In genomic region chr9:127761491-127761904, GRCh38 we compare ENCODE assay signal across 21 cellular contexts. TPM values are rescaled to one million over a fixed set of nuclear protein-coding genes. Genes with fewer than 3 reads are reported as not detected.
DNase-seq lines count a peak whose midpoint lies in the region; ATAC-seq, FAIRE-seq and TF ChIP-seq lines count a peak whose summit lies in the region.
"Had no signal": no experiment of that assay in that cellular context is flagged by ENCODE, and none has a peak within 500 bp of the region (broad histone marks: within the 10 kb centered on the region; RNA-seq: fewer than 3 reads in every experiment).

No MANE protein-coding gene starts in this region.

- TF ChIP-seq POLR2A in HepG2 (IDR thresholded peaks at IDR 0.05; ENCODE audit: insufficient read depth in 1 of 2, low read depth in 2 of 2, low read length in 2 of 2) (no peak), right lobe of liver (IDR thresholded peaks at IDR 0.05) (no peak), esophagus muscularis mucosa (IDR thresholded peaks at IDR 0.05; ENCODE audit: low read depth) (no peak)

- H3K36me3 ChIP-seq in HepG2 (replicated peaks in 1 of 2; ENCODE audit: control insufficient read depth in 1 of 2, insufficient read depth in 2 of 2, low read length in 2 of 2), result no peaks in the 10 kb centered on the region
- no peaks in the 10 kb centered on the region for H3K36me3 ChIP-seq in right lobe of liver
- H3K36me3 ChIP-seq in esophagus muscularis mucosa, result peaks cover 0 to 28% (median 0%) of the 10 kb centered on the region in 4 donors
- no peaks in the 10 kb centered on the region for H3K36me3 ChIP-seq in neural progenitor cell
- H3K36me3 ChIP-seq in aorta (ENCODE audit: control insufficient read depth in 1 of 2, insufficient read depth in 2 of 2, low read length in 1 of 2), result no peaks in the 10 kb centered on the region
- H3K36me3 ChIP-seq: ascending aorta, colonic mucosa, vagina had no signal

- no peak overlapping the region for H3K27ac Mint-ChIP-seq in neural progenitor cell
- no peak overlapping the region for H3K27ac Mint-ChIP-seq in CD4-positive, alpha-beta T cell
- H3K27ac Mint-ChIP-seq: nephron had no signal

- POLR2A ChIA-PET in HepG2 (lab: Yijun Ruan, JAX), result no interaction called here
- POLR2A ChIA-PET in CD4-positive, alpha-beta T cell (lab: Charles Lee), result interaction anchor here (1.2 to 1.5 kb wide), 2 partner anchors 10 to 23 kb away, joined by 3 to 4 read pairs; no protein-coding TSS in a partner anchor

- no TSS peak for BruUV-seq in HepG2 (replicated peaks; lab: Mats Ljungman, UMichigan)

- TF ChIP-seq RAD21 in HepG2 (CRISPR knock-in tag; IDR thresholded peaks at IDR 0.05), result no peak

- TF ChIP-seq CTCF in HepG2 (CRISPR knock-in tag; IDR thresholded peaks at IDR 0.05), result no peak
- TF ChIP-seq CTCF in right lobe of liver (IDR thresholded peaks at IDR 0.05), result no peak
- no peak for TF ChIP-seq CTCF in esophagus muscularis mucosa (IDR thresholded peaks at IDR 0.05)
- TF ChIP-seq CTCF in neural progenitor cell (IDR thresholded peaks at IDR 0.05), result no peak
- no peak for TF ChIP-seq CTCF in CD4-positive, alpha-beta T cell (IDR thresholded peaks at IDR 0.05)

- H3K79me2 ChIP-seq in HepG2 (ENCODE audit: insufficient read depth, low read length) (no peaks in the 10 kb centered on the region), neural progenitor cell (ENCODE audit: low read depth) (no peaks in the 10 kb centered on the region)

- 0% methylated on average over 2 of the region's 4 CpGs for WGBS in HepG2 (ENCODE audit: low lambda C conversion rate)
- no CpG with 5 or more reads among the region's 4 CpGs for WGBS in right lobe of liver (ENCODE audit: insufficient coverage, low coverage, low lambda C conversion rate, missing lambda C conversion rate)
- WGBS in esophagus muscularis mucosa, result 57% methylated on average over 4 of the region's 4 CpGs
- 64 to 68% methylated on average over 4 of the region's 4 CpGs for WGBS in aorta, 2 donors

- H3K4me2 ChIP-seq in HepG2 (ENCODE audit: low read depth, low read length), result no peak overlapping the region
- H3K4me2 ChIP-seq in neural progenitor cell, result no peak overlapping the region

- H3K9ac ChIP-seq in HepG2 (ENCODE audit: insufficient read depth, low read depth, low read length) (no peak overlapping the region), neural progenitor cell (no peak overlapping the region)

- no peak overlapping the region for H3K4me3 Mint-ChIP-seq in neural progenitor cell
- no peak overlapping the region for H3K4me3 Mint-ChIP-seq in CD4-positive, alpha-beta T cell
- H3K4me3 Mint-ChIP-seq: nephron; T-helper 1 cell treated with Interleukin-12 subunit alpha and Interleukin-12 subunit beta and Interleukin-4 antibody, amounts not matched to agents 30 μg/mL and 1 μg/mL, for 36 hours had no signal

- in situ Hi-C loops in HepG2 (cut with HindIII; ENCODE audit: extremely low pct_ligation_motif_present, low pct_unique_long_range_greater_than_20kb), result no loop called here

- intact Hi-C loops in HepG2 (cut with micrococcal nuclease; ENCODE audit: unreplicated experiment), result no loop called here
- intact Hi-C loops in right lobe of liver (cut with DNase I), result no loop called here
- intact Hi-C loops in esophagus muscularis mucosa (cut with DNase I), result no loop called here
- intact Hi-C loops in aorta (cut with DNase I), result no loop called here
- intact Hi-C loops in CD4-positive, alpha-beta T cell (cut with DNase I, micrococcal nuclease), result no loop called here

- ATAC-seq in HepG2 (no peak), right lobe of liver (no peak), aorta (ENCODE audit: low FRiP score) (peak; percentile 8)
- no peak for ATAC-seq in CD4-positive, alpha-beta T cell (ENCODE audit: poor library complexity)
- ATAC-seq: HCT116 had no signal

- H3F3A ChIP-seq in neural progenitor cell (ENCODE audit: low read depth), result no peaks in the 10 kb centered on the region

- no peak for FAIRE-seq in HepG2 (lab: Jason Lieb, UNC)
- FAIRE-seq: D721Med had no signal

- TF ChIP-seq EP300 in HepG2 (IDR thresholded peaks at IDR 0.05; ENCODE audit: low read depth in 2 of 2, low read length in 2 of 2) (no peak), HepG2 (CRISPR knock-in tag; IDR thresholded peaks at IDR 0.05; ENCODE audit: borderline replicate concordance) (no peak), esophagus muscularis mucosa (IDR thresholded peaks at IDR 0.05) (no peak)

- peaks cover 21% of the 10 kb centered on the region for H3K27me3 Mint-ChIP-seq in neural progenitor cell (ENCODE audit: insufficient read depth, low read depth)
- no peaks in the 10 kb centered on the region for H3K27me3 Mint-ChIP-seq in CD4-positive, alpha-beta T cell

- CTCF ChIA-PET in HepG2 (lab: Yijun Ruan, JAX; ENCODE audit: low intra/inter-chr PET ratio, low total read pairs), result no interaction called here
- CTCF ChIA-PET in CD4-positive, alpha-beta T cell (lab: Charles Lee), result interaction anchor here (3.6 kb wide), 1 partner anchor 27 kb away, joined by 13 read pairs; the partner anchor contains the start of gene TOR2A

- H3K4me1 ChIP-seq in HepG2 (ENCODE audit: insufficient read depth, low read length) (no peaks in the 10 kb centered on the region), right lobe of liver (no peaks in the 10 kb centered on the region), esophagus muscularis mucosa (peaks cover 19 to 36% (median 24%) of the 10 kb centered on the region in 4 donors), neural progenitor cell (peaks cover 10% of the 10 kb centered on the region), aorta (ENCODE audit: control insufficient read depth in 1 of 2, insufficient read depth in 2 of 2, low read length in 2 of 2) (no peaks in the 10 kb centered on the region)
- H3K4me1 ChIP-seq: ascending aorta, colonic mucosa had no signal

- no peak for DNase-seq in HepG2 (ENCODE audit: low spot score)
- no peak for DNase-seq in right lobe of liver
- no peak for DNase-seq in esophagus muscularis mucosa (ENCODE audit: extremely low spot score)
- DNase-seq in neural progenitor cell (ENCODE audit: low spot score), result peak; percentile 36
- no peak for DNase-seq in aorta
- DNase-seq in NCI-H2029 treated with DMSO at 0.1 percent for 48 hours (lab: John Stamatoyannopoulos, UW), result no peak
- DNase-seq in CD4-positive, alpha-beta T cell, result no peak
- no peak for DNase-seq in T-helper 1 cell
- DNase-seq: activated CD4-positive, CD25-positive, alpha-beta regulatory T cell; colonic mucosa; NCI-H1930; NCI-H82 had no signal

- H3K27ac ChIP-seq in HepG2 (ENCODE audit: extremely low read length, insufficient read depth, low read length) (no peak overlapping the region), right lobe of liver (no peak overlapping the region), esophagus muscularis mucosa (replicated peaks in 1 of 4) (peak overlapping the region in 3 of 4 donors; percentile 44 to 67 (median 63)), neural progenitor cell (no peak overlapping the region), aorta (ENCODE audit: low read depth in 1 of 2, low read length in 2 of 2) (no peak overlapping the region)
- H3K27ac ChIP-seq in CD4-positive, alpha-beta T cell (ENCODE audit: low read depth, low read length), result no peak overlapping the region
- H3K27ac ChIP-seq: colonic mucosa, vagina had no signal

- no peaks in the 10 kb centered on the region for H3K9me3 Mint-ChIP-seq in neural progenitor cell
- H3K9me3 Mint-ChIP-seq in CD4-positive, alpha-beta T cell, result no peaks in the 10 kb centered on the region
- H3K9me3 Mint-ChIP-seq: nephron; T-helper 1 cell treated with Interleukin-12 subunit alpha and Interleukin-12 subunit beta and Interleukin-4 antibody, amounts not matched to agents 30 μg/mL and 1 μg/mL, for 36 hours had no signal

- H4K20me1 ChIP-seq in HepG2 (ENCODE audit: insufficient read depth, low read length), result no peaks in the 10 kb centered on the region
- H4K20me1 ChIP-seq in neural progenitor cell (ENCODE audit: low read depth), result no peaks in the 10 kb centered on the region

- peaks cover 28% of the 10 kb centered on the region for H3K4me1 Mint-ChIP-seq in neural progenitor cell
- peaks cover 44% of the 10 kb centered on the region for H3K4me1 Mint-ChIP-seq in CD4-positive, alpha-beta T cell (ENCODE audit: low read depth)

- H3K36me3 Mint-ChIP-seq in neural progenitor cell, result no peaks in the 10 kb centered on the region
- H3K36me3 Mint-ChIP-seq in CD4-positive, alpha-beta T cell (ENCODE audit: low read depth), result peaks cover 67% of the 10 kb centered on the region

- H2AFZ ChIP-seq in HepG2 (ENCODE audit: low read length) (no peak overlapping the region), neural progenitor cell (replicated peaks) (no peak overlapping the region)

- H3K9me3 ChIP-seq in HepG2 (ENCODE audit: low read length) (no peaks in the 10 kb centered on the region), right lobe of liver (no peaks in the 10 kb centered on the region), esophagus muscularis mucosa (no peaks in the 10 kb centered on the region), neural progenitor cell (ENCODE audit: low read depth) (no peaks in the 10 kb centered on the region), aorta (ENCODE audit: control insufficient read depth, low read length) (no peaks in the 10 kb centered on the region)
- H3K9me3 ChIP-seq in CD4-positive, alpha-beta T cell (ENCODE audit: control insufficient read depth, low read length), result no peaks in the 10 kb centered on the region
- H3K9me3 ChIP-seq: ascending aorta, colonic mucosa, vagina had no signal

- H3K27me3 ChIP-seq in HepG2 (ENCODE audit: control insufficient read depth in 1 of 2, insufficient read depth in 2 of 2, low read length in 2 of 2), result peaks cover 0 to 43% of the 10 kb centered on the region in 2 experiments; a peak in 2 of 5 replicates
- H3K27me3 ChIP-seq in right lobe of liver, result no peaks in the 10 kb centered on the region
- peaks cover 0 to 66% (median 0%) of the 10 kb centered on the region in 4 donors for H3K27me3 ChIP-seq in esophagus muscularis mucosa
- H3K27me3 ChIP-seq in neural progenitor cell, result peaks cover 5% of the 10 kb centered on the region
- no peaks in the 10 kb centered on the region for H3K27me3 ChIP-seq in aorta (ENCODE audit: control insufficient read depth in 1 of 2, insufficient read depth in 2 of 2, low read length in 1 of 2)
- no peaks in the 10 kb centered on the region for H3K27me3 ChIP-seq in CD4-positive, alpha-beta T cell (ENCODE audit: control insufficient read depth, insufficient read depth, low read length)
- H3K27me3 ChIP-seq: ascending aorta, colonic mucosa, vagina had no signal

- no peak overlapping the region for H3K4me3 ChIP-seq in HepG2 (replicated peaks in 1 of 3; ENCODE audit: insufficient read depth in 1 of 3, low read depth in 2 of 3, low read length in 3 of 3)
- H3K4me3 ChIP-seq in right lobe of liver, result no peak overlapping the region
- peak overlapping the region; percentile 9 to 28 (median 16) for H3K4me3 ChIP-seq in esophagus muscularis mucosa
- H3K4me3 ChIP-seq in neural progenitor cell, result no peak overlapping the region
- H3K4me3 ChIP-seq in aorta (ENCODE audit: low read length in 2 of 2), result no peak overlapping the region
- H3K4me3 ChIP-seq: ascending aorta, colonic mucosa, vagina had no signal

RNA-seq across cellular contexts. Expression of gene SH2D3C, which starts 17.0 kb away (rescaled TPM):
- total RNA-seq in HepG2 (2016; rRNA removed; fragmentation: Illumina TruSeq; extraction: Trizol) (not detected in 2 replicates), right lobe of liver (1 to 10 TPM; 1.7 to 5.6 (median 2.7) TPM), esophagus muscularis mucosa (10 to 100 TPM in 3 of 4 donors, 1 to 10 TPM in 1; 5.0 to 18.1 (median 14.3) TPM), neural progenitor cell (ENCODE audit: low replicate concordance) (1.8 and 1.9 TPM in 2 replicates), aorta (10 to 100 TPM; 19.7 to 34.8 TPM)
- not detected in 2 replicates for total RNA-seq in HepG2 (2016; cell fraction: cytosol; rRNA removed; fragmentation: Illumina TruSeq; extraction: Trizol; ENCODE audit: low read depth)
- not detected in 2 replicates for total RNA-seq in HepG2 (2016; cell fraction: insoluble cytoplasmic fraction; rRNA removed; fragmentation: Illumina TruSeq; extraction: Trizol)
- not detected in 2 replicates for total RNA-seq in HepG2 (2016; cell fraction: membrane; rRNA removed; fragmentation: Illumina TruSeq; extraction: Trizol)
- not detected in 2 replicates for total RNA-seq in HepG2 (2016; cell fraction: nucleus; rRNA removed; fragmentation: Illumina TruSeq; extraction: Trizol)
- polyA plus RNA-seq in HepG2 (2011; rRNA removed) (not detected in 2 replicates), aorta (1 to 10 TPM in 1 of 2 donors, under 1 TPM in 1; 0.13 to 2.0 TPM)
- polyA plus RNA-seq in HepG2 (2011; cell fraction: cytosol; rRNA removed), result 0.03 TPM in 1 of 2 replicates, not detected in the other
- polyA plus RNA-seq in HepG2 (2011; cell fraction: nucleus; rRNA removed), result not detected in 2 replicates
- polyA plus RNA-seq in HepG2 (2012), result 0.19 TPM in 1 of 2 replicates, not detected in the other
- not detected in 2 replicates for polyA plus RNA-seq in HepG2 (2016; cell fraction: cytosol; fragmentation: Illumina TruSeq; extraction: Trizol; ENCODE audit: low read depth)
- not detected in 2 replicates for polyA plus RNA-seq in HepG2 (2016; cell fraction: insoluble cytoplasmic fraction; fragmentation: Illumina TruSeq; extraction: Trizol; ENCODE audit: low read depth)
- not detected in 2 replicates for polyA plus RNA-seq in HepG2 (2016; cell fraction: membrane; fragmentation: Illumina TruSeq; extraction: Trizol; ENCODE audit: low read depth)
- not detected in 2 replicates for polyA plus RNA-seq in HepG2 (2016; cell fraction: nucleus; fragmentation: Illumina TruSeq; extraction: Trizol; ENCODE audit: insufficient read depth, low read depth)
- 0.20 and 0.84 TPM in 2 replicates for polyA minus RNA-seq in HepG2 (2011; rRNA and poly(A)+ RNA removed; ENCODE audit: low replicate concordance)
- polyA minus RNA-seq in HepG2 (2011; cell fraction: cytosol; rRNA and poly(A)+ RNA removed), result not detected in 2 replicates
- polyA minus RNA-seq in HepG2 (2011; cell fraction: nucleus; rRNA and poly(A)+ RNA removed), result not detected in 2 replicates
- 10 to 100 TPM; 10.9 to 11.8 TPM for total RNA-seq in CD4-positive, alpha-beta T cell
- total RNA-seq: fibroblast of lung had no signal
- polyA plus RNA-seq: AG04450 had no signal

RNA-seq across cellular contexts. Expression of gene CDK9, which starts 24.3 kb away (rescaled TPM):
- total RNA-seq in HepG2 (2016; rRNA removed; fragmentation: Illumina TruSeq; extraction: Trizol) (16.8 TPM in 2 replicates), right lobe of liver (100 to 1,000 TPM in 1 of 6 experiments, 10 to 100 TPM in 5; 49.4 to 107 (median 54.5) TPM), esophagus muscularis mucosa (10 to 100 TPM; 54.4 to 79.6 (median 71.7) TPM), neural progenitor cell (ENCODE audit: low replicate concordance) (22.5 and 47.8 TPM in 2 replicates), aorta (100 to 1,000 TPM; 103 to 131 TPM)
- 5.3 and 6.3 TPM in 2 replicates for total RNA-seq in HepG2 (2016; cell fraction: cytosol; rRNA removed; fragmentation: Illumina TruSeq; extraction: Trizol; ENCODE audit: low read depth)
- 14.3 and 15.5 TPM in 2 replicates for total RNA-seq in HepG2 (2016; cell fraction: insoluble cytoplasmic fraction; rRNA removed; fragmentation: Illumina TruSeq; extraction: Trizol)
- 13.1 and 13.7 TPM in 2 replicates for total RNA-seq in HepG2 (2016; cell fraction: membrane; rRNA removed; fragmentation: Illumina TruSeq; extraction: Trizol)
- 13.7 and 14.2 TPM in 2 replicates for total RNA-seq in HepG2 (2016; cell fraction: nucleus; rRNA removed; fragmentation: Illumina TruSeq; extraction: Trizol)
- polyA plus RNA-seq in HepG2 (2011; rRNA removed) (21.5 and 26.1 TPM in 2 replicates), aorta (100 to 1,000 TPM in 1 of 2 donors, 10 to 100 TPM in 1; 29.3 to 115 TPM)
- 16.1 and 24.8 TPM in 2 replicates for polyA plus RNA-seq in HepG2 (2011; cell fraction: cytosol; rRNA removed)
- polyA plus RNA-seq in HepG2 (2011; cell fraction: nucleus; rRNA removed), result 85.3 and 97.2 TPM in 2 replicates
- 18.5 and 23.5 TPM in 2 replicates for polyA plus RNA-seq in HepG2 (2012)
- polyA plus RNA-seq in HepG2 (2016; cell fraction: cytosol; fragmentation: Illumina TruSeq; extraction: Trizol; ENCODE audit: low read depth), result 7.2 and 7.8 TPM in 2 replicates
- polyA plus RNA-seq in HepG2 (2016; cell fraction: insoluble cytoplasmic fraction; fragmentation: Illumina TruSeq; extraction: Trizol; ENCODE audit: low read depth), result 21.4 and 33.5 TPM in 2 replicates
- 10.9 and 12.8 TPM in 2 replicates for polyA plus RNA-seq in HepG2 (2016; cell fraction: membrane; fragmentation: Illumina TruSeq; extraction: Trizol; ENCODE audit: low read depth)
- 35.3 and 35.6 TPM in 2 replicates for polyA plus RNA-seq in HepG2 (2016; cell fraction: nucleus; fragmentation: Illumina TruSeq; extraction: Trizol; ENCODE audit: insufficient read depth, low read depth)
- 47.9 and 105 TPM in 2 replicates for polyA minus RNA-seq in HepG2 (2011; rRNA and poly(A)+ RNA removed; ENCODE audit: low replicate concordance)
- polyA minus RNA-seq in HepG2 (2011; cell fraction: cytosol; rRNA and poly(A)+ RNA removed), result 13.9 and 18.8 TPM in 2 replicates
- polyA minus RNA-seq in HepG2 (2011; cell fraction: nucleus; rRNA and poly(A)+ RNA removed), result 27.6 and 29.4 TPM in 2 replicates
- total RNA-seq in CD4-positive, alpha-beta T cell, result 100 to 1,000 TPM; 117 to 121 TPM

RNA-seq across cellular contexts. Expression of gene TOR2A, which starts 26.4 kb away (rescaled TPM):
- total RNA-seq in HepG2 (2016; rRNA removed; fragmentation: Illumina TruSeq; extraction: Trizol) (5.5 and 7.2 TPM in 2 replicates), right lobe of liver (10 to 100 TPM in 2 of 6 experiments, 1 to 10 TPM in 4; 6.1 to 15.3 (median 7.7) TPM), esophagus muscularis mucosa (1 to 10 TPM; 5.4 to 9.2 (median 7.0) TPM), neural progenitor cell (ENCODE audit: low replicate concordance) (5.5 and 18.3 TPM in 2 replicates), aorta (1 to 10 TPM; 5.8 to 8.0 TPM)
- total RNA-seq in HepG2 (2016; cell fraction: cytosol; rRNA removed; fragmentation: Illumina TruSeq; extraction: Trizol; ENCODE audit: low read depth), result 5.2 and 7.3 TPM in 2 replicates
- total RNA-seq in HepG2 (2016; cell fraction: insoluble cytoplasmic fraction; rRNA removed; fragmentation: Illumina TruSeq; extraction: Trizol), result 4.5 and 7.9 TPM in 2 replicates
- 7.9 and 11.8 TPM in 2 replicates for total RNA-seq in HepG2 (2016; cell fraction: membrane; rRNA removed; fragmentation: Illumina TruSeq; extraction: Trizol)
- total RNA-seq in HepG2 (2016; cell fraction: nucleus; rRNA removed; fragmentation: Illumina TruSeq; extraction: Trizol), result 6.0 and 8.4 TPM in 2 replicates
- polyA plus RNA-seq in HepG2 (2011; rRNA removed) (3.5 and 4.9 TPM in 2 replicates), aorta (10 to 100 TPM in 1 of 2 donors, 1 to 10 TPM in 1; 4.5 to 12.7 TPM)
- polyA plus RNA-seq in HepG2 (2011; cell fraction: cytosol; rRNA removed), result 3.9 and 7.0 TPM in 2 replicates
- 10.9 and 13.2 TPM in 2 replicates for polyA plus RNA-seq in HepG2 (2011; cell fraction: nucleus; rRNA removed)
- polyA plus RNA-seq in HepG2 (2012), result 3.9 and 5.6 TPM in 2 replicates
- polyA plus RNA-seq in HepG2 (2016; cell fraction: cytosol; fragmentation: Illumina TruSeq; extraction: Trizol; ENCODE audit: low read depth), result 7.5 and 14.0 TPM in 2 replicates
- 8.1 and 8.2 TPM in 2 replicates for polyA plus RNA-seq in HepG2 (2016; cell fraction: insoluble cytoplasmic fraction; fragmentation: Illumina TruSeq; extraction: Trizol; ENCODE audit: low read depth)
- polyA plus RNA-seq in HepG2 (2016; cell fraction: membrane; fragmentation: Illumina TruSeq; extraction: Trizol; ENCODE audit: low read depth), result 13.5 and 15.3 TPM in 2 replicates
- polyA plus RNA-seq in HepG2 (2016; cell fraction: nucleus; fragmentation: Illumina TruSeq; extraction: Trizol; ENCODE audit: insufficient read depth, low read depth), result 15.9 and 17.9 TPM in 2 replicates
- 5.5 and 15.6 TPM in 2 replicates for polyA minus RNA-seq in HepG2 (2011; rRNA and poly(A)+ RNA removed; ENCODE audit: low replicate concordance)
- 3.2 and 3.6 TPM in 2 replicates for polyA minus RNA-seq in HepG2 (2011; cell fraction: cytosol; rRNA and poly(A)+ RNA removed)
- 2.4 and 3.0 TPM in 2 replicates for polyA minus RNA-seq in HepG2 (2011; cell fraction: nucleus; rRNA and poly(A)+ RNA removed)
- 1 to 10 TPM; 7.6 to 8.2 TPM for total RNA-seq in CD4-positive, alpha-beta T cell
- total RNA-seq: ascending aorta had no signal

RNA-seq across cellular contexts. Expression of gene FPGS, which starts 41.2 kb away (rescaled TPM):
- 20.3 and 35.6 TPM in 2 replicates for total RNA-seq in HepG2 (2016; rRNA removed; fragmentation: Illumina TruSeq; extraction: Trizol)
- 7.4 and 10.3 TPM in 2 replicates for total RNA-seq in HepG2 (2016; cell fraction: cytosol; rRNA removed; fragmentation: Illumina TruSeq; extraction: Trizol; ENCODE audit: low read depth)
- total RNA-seq in HepG2 (2016; cell fraction: insoluble cytoplasmic fraction; rRNA removed; fragmentation: Illumina TruSeq; extraction: Trizol), result 18.5 and 37.2 TPM in 2 replicates
- total RNA-seq in HepG2 (2016; cell fraction: membrane; rRNA removed; fragmentation: Illumina TruSeq; extraction: Trizol), result 18.1 and 18.9 TPM in 2 replicates
- total RNA-seq in HepG2 (2016; cell fraction: nucleus; rRNA removed; fragmentation: Illumina TruSeq; extraction: Trizol), result 26.8 and 31.7 TPM in 2 replicates
- 36.8 and 41.3 TPM in 2 replicates for polyA plus RNA-seq in HepG2 (2011; rRNA removed)
- polyA plus RNA-seq in HepG2 (2011; cell fraction: cytosol; rRNA removed), result 20.2 and 34.2 TPM in 2 replicates
- polyA plus RNA-seq in HepG2 (2011; cell fraction: nucleus; rRNA removed), result 102 and 128 TPM in 2 replicates
- polyA plus RNA-seq in HepG2 (2012), result 16.9 and 23.2 TPM in 2 replicates
- polyA plus RNA-seq in HepG2 (2016; cell fraction: cytosol; fragmentation: Illumina TruSeq; extraction: Trizol; ENCODE audit: low read depth), result 8.3 and 9.4 TPM in 2 replicates
- polyA plus RNA-seq in HepG2 (2016; cell fraction: insoluble cytoplasmic fraction; fragmentation: Illumina TruSeq; extraction: Trizol; ENCODE audit: low read depth), result 21.4 and 32.6 TPM in 2 replicates
- 12.8 and 13.0 TPM in 2 replicates for polyA plus RNA-seq in HepG2 (2016; cell fraction: membrane; fragmentation: Illumina TruSeq; extraction: Trizol; ENCODE audit: low read depth)
- polyA plus RNA-seq in HepG2 (2016; cell fraction: nucleus; fragmentation: Illumina TruSeq; extraction: Trizol; ENCODE audit: insufficient read depth, low read depth), result 68.3 and 83.1 TPM in 2 replicates
- polyA minus RNA-seq in HepG2 (2011; rRNA and poly(A)+ RNA removed; ENCODE audit: low replicate concordance), result 71.8 and 195 TPM in 2 replicates
- 13.5 and 19.9 TPM in 2 replicates for polyA minus RNA-seq in HepG2 (2011; cell fraction: cytosol; rRNA and poly(A)+ RNA removed)
- 25.4 and 26.6 TPM in 2 replicates for polyA minus RNA-seq in HepG2 (2011; cell fraction: nucleus; rRNA and poly(A)+ RNA removed)
- total RNA-seq in right lobe of liver, result 10 to 100 TPM; 44.3 to 68.5 (median 56.9) TPM
- 10 to 100 TPM; 36.1 to 56.3 (median 50.1) TPM for total RNA-seq in esophagus muscularis mucosa
- 32.8 and 60.5 TPM in 2 replicates for total RNA-seq in neural progenitor cell (ENCODE audit: low replicate concordance)
- 10 to 100 TPM; 61.9 to 77.7 TPM for total RNA-seq in aorta
- 100 to 1,000 TPM in 1 of 2 donors, 10 to 100 TPM in 1; 15.2 to 116 TPM for polyA plus RNA-seq in aorta
- 10 to 100 TPM; 58.0 to 66.6 TPM for total RNA-seq in CD4-positive, alpha-beta T cell

RNA-seq across cellular contexts. Expression of gene TTC16, which starts 45.6 kb away (rescaled TPM):
- total RNA-seq in HepG2 (2016; rRNA removed; fragmentation: Illumina TruSeq; extraction: Trizol) (not detected in 2 replicates), right lobe of liver (under 1 TPM in 2 of 6 experiments, not detected in 4; 0.05 to 0.12 TPM), esophagus muscularis mucosa (under 1 TPM in 3 of 4 donors, not detected in 1; under 0.01 to 0.17 (median 0.11) TPM), neural progenitor cell (ENCODE audit: low replicate concordance) (not detected in 2 replicates), aorta (under 1 TPM; 0.16 to 0.30 TPM)
- not detected in 2 replicates for total RNA-seq in HepG2 (2016; cell fraction: cytosol; rRNA removed; fragmentation: Illumina TruSeq; extraction: Trizol; ENCODE audit: low read depth)
- total RNA-seq in HepG2 (2016; cell fraction: insoluble cytoplasmic fraction; rRNA removed; fragmentation: Illumina TruSeq; extraction: Trizol), result not detected in 2 replicates
- total RNA-seq in HepG2 (2016; cell fraction: membrane; rRNA removed; fragmentation: Illumina TruSeq; extraction: Trizol), result not detected in 2 replicates
- total RNA-seq in HepG2 (2016; cell fraction: nucleus; rRNA removed; fragmentation: Illumina TruSeq; extraction: Trizol), result not detected in 2 replicates
- polyA plus RNA-seq in HepG2 (2011; rRNA removed) (not detected in 2 replicates), aorta (not detected)
- 0.03 TPM in 1 of 2 replicates, not detected in the other for polyA plus RNA-seq in HepG2 (2011; cell fraction: cytosol; rRNA removed)
- 0.08 TPM in 1 of 2 replicates, not detected in the other for polyA plus RNA-seq in HepG2 (2011; cell fraction: nucleus; rRNA removed)
- not detected in 2 replicates for polyA plus RNA-seq in HepG2 (2012)
- not detected in 2 replicates for polyA plus RNA-seq in HepG2 (2016; cell fraction: cytosol; fragmentation: Illumina TruSeq; extraction: Trizol; ENCODE audit: low read depth)
- not detected in 2 replicates for polyA plus RNA-seq in HepG2 (2016; cell fraction: insoluble cytoplasmic fraction; fragmentation: Illumina TruSeq; extraction: Trizol; ENCODE audit: low read depth)
- polyA plus RNA-seq in HepG2 (2016; cell fraction: membrane; fragmentation: Illumina TruSeq; extraction: Trizol; ENCODE audit: low read depth), result 0.09 TPM in 1 of 2 replicates, not detected in the other
- not detected in 2 replicates for polyA plus RNA-seq in HepG2 (2016; cell fraction: nucleus; fragmentation: Illumina TruSeq; extraction: Trizol; ENCODE audit: insufficient read depth, low read depth)
- polyA minus RNA-seq in HepG2 (2011; rRNA and poly(A)+ RNA removed; ENCODE audit: low replicate concordance), result 0.72 TPM in 1 of 2 replicates, not detected in the other
- polyA minus RNA-seq in HepG2 (2011; cell fraction: cytosol; rRNA and poly(A)+ RNA removed), result not detected in 2 replicates
- polyA minus RNA-seq in HepG2 (2011; cell fraction: nucleus; rRNA and poly(A)+ RNA removed), result not detected in 2 replicates
- total RNA-seq in CD4-positive, alpha-beta T cell, result 1 to 10 TPM; 1.6 to 2.1 TPM
- total RNA-seq: ascending aorta, RPMI7951 had no signal
- polyA plus RNA-seq: AG04450, fibroblast of lung had no signal

Comparison
In these comparisons a context has a peak if more than half of its experiments do, and no peak if none do; other contexts are left out.
1. H3K27ac ChIP-seq: peak in esophagus muscularis mucosa (3 of 4); none in HepG2 (single experiment), right lobe of liver (0 of 3), neural progenitor cell (single experiment), aorta (0 of 2) and CD4-positive, alpha-beta T cell (single experiment).
2. H3K4me3 ChIP-seq: peak in esophagus muscularis mucosa (4 of 4); none in HepG2 (0 of 3), right lobe of liver (0 of 3), neural progenitor cell (single experiment) and aorta (0 of 2).